In the genomic region with DNA sequence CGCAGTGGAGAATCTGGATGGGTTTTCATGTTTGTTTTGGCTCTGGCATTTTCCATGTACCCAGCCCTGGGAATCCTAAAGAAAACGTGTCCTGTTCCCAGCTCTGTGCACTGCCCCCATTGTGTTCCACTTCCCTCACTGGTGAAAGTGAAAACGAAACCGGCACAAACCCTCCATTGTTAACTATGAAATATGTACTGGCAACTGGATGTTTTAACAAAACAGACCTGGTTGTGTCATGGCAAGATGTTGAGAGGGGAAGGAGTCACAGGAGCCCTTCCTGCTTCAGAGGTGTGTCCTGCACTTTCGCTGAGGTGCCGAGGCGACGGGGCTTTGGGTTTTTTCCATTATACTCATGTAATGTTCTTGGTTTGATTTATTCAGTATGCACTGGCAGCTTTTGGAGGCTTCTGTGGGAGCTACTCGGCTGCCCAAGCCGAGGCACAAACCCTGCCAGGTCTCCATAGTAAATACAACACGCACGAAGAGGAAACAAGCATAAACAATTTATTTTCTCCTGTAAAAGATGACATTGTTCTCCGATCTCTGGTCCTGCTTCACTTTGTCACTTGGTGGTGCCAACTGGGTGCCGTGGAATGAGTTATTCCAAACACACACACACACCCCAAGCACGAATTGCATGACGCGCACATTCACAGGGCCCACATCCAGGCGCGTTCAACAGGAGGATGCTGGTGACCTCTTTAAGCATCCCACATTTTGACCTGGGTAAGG, we compare ENCODE assay signal across 8 cellular contexts.
DNase-seq lines count a peak whose midpoint lies in the region; ATAC-seq and TF ChIP-seq lines count a peak whose summit lies in the region.

No MANE protein-coding gene starts in this region.

- H3K36me3 ChIP-seq in SK-N-SH (replicated peaks in 1 of 2; ENCODE audit: control insufficient read depth in 1 of 2, insufficient read depth in 2 of 2, low read length in 1 of 2), result peaks cover 34 to 65% of the 10 kb centered on the region in 2 experiments
- no peaks in the 10 kb centered on the region for H3K36me3 ChIP-seq in ascending aorta

- H4K20me1 ChIP-seq in SK-N-SH (ENCODE audit: insufficient read depth), result no peaks in the 10 kb centered on the region

- WGBS in SK-N-SH (ENCODE audit: low lambda C conversion rate), result 95% methylated on average over 19 of the region's 19 CpGs

- H3K4me3 ChIP-seq in SK-N-SH (ENCODE audit: low read depth in 2 of 2, low read length in 1 of 2) (no peak overlapping the region), ascending aorta (peak overlapping the region; percentile 61 to 71)

- no peaks in the 10 kb centered on the region for H3K9me2 ChIP-seq in SK-N-SH

- peaks cover 100% of the 10 kb centered on the region for H3K79me2 ChIP-seq in SK-N-SH (ENCODE audit: insufficient read depth)

- intact Hi-C loops in ascending aorta (cut with DNase I), result loop anchor here (2.0 to 5.0 kb wide), 4 partner anchors 44 to 115 kb away; no protein-coding TSS in a partner anchor

- ATAC-seq in GM18870 (IDR thresholded peaks at IDR 0.05; ENCODE audit: unreplicated experiment), result peak; percentile 43
- peak; percentile 49 for ATAC-seq in HG03280 (IDR thresholded peaks at IDR 0.05; ENCODE audit: unreplicated experiment)

- TF ChIP-seq CTCF in SK-N-SH (IDR thresholded peaks at IDR 0.05) (no peak), ascending aorta (IDR thresholded peaks at IDR 0.05) (no peak)

- H3K27ac ChIP-seq in SK-N-SH (ENCODE audit: low read depth in 2 of 2, low read length in 1 of 2) (peak overlapping the region in 1 of 2 experiments; percentile 36; a peak in 2 of 4 replicates), ascending aorta (peak overlapping the region; percentile 91 to 92)

- no peak overlapping the region for H2AFZ ChIP-seq in SK-N-SH (ENCODE audit: low read depth)

- DNase-seq in SK-N-SH, result no peak
- peak in 1 of 2 donors; percentile 81 for DNase-seq in ascending aorta (ENCODE audit: low spot score in 2 of 2)
- DNase-seq in kidney glomerular epithelial cell (lab: John Stamatoyannopoulos, UW), result peak; percentile 42
- DNase-seq in stimulated activated CD4-positive, alpha-beta T cell treated with anti-CD3 and anti-CD28 coated beads, Interleukin-1b, Interleukin-23, amount 100 ng/mL, for 48 hours, result peak; percentile 83
- no peak for DNase-seq in NCI-H1048 (lab: John Stamatoyannopoulos, UW)
- DNase-seq in NCI-H1694 treated with DMSO at 0.1 percent for 48 hours (lab: John Stamatoyannopoulos, UW), result no peak

- CTCF ChIA-PET in SK-N-SH (lab: Yijun Ruan, JAX), result interaction anchor here (1.2 to 1.4 kb wide), 3 partner anchors 9 to 115 kb away, joined by 3 to 4 read pairs (median 3); no protein-coding TSS in a partner anchor

- peak overlapping the region; percentile 4; the same call in 1 of the 2 replicates for H3K4me2 ChIP-seq in SK-N-SH

- no peak for TF ChIP-seq EP300 in SK-N-SH (IDR thresholded peaks at IDR 0.05; ENCODE audit: borderline replicate concordance in 1 of 2, low read depth in 1 of 2, low read length in 1 of 2)

- H3K9me3 ChIP-seq in SK-N-SH (no peaks in the 10 kb centered on the region), ascending aorta (no peaks in the 10 kb centered on the region)

- POLR2A ChIA-PET in SK-N-SH (lab: Yijun Ruan, JAX), result no interaction called here

- H3K4me1 ChIP-seq in SK-N-SH (ENCODE audit: control insufficient read depth in 1 of 2, insufficient read depth in 2 of 2, low read depth in 1 of 2, low read length in 1 of 2), result peaks cover 0 to 17% of the 10 kb centered on the region in 2 experiments; a peak in 2 of 4 replicates
- H3K4me1 ChIP-seq in ascending aorta, result peaks cover 4 to 14% of the 10 kb centered on the region in 2 donors

- H3K27me3 ChIP-seq in SK-N-SH (ENCODE audit: insufficient read depth) (no peaks in the 10 kb centered on the region), ascending aorta (no peaks in the 10 kb centered on the region)

- no peak overlapping the region for H3K9ac ChIP-seq in SK-N-SH

- peaks cover 8% of the 10 kb centered on the region for H3F3A ChIP-seq in SK-N-SH (replicated peaks; ENCODE audit: insufficient read depth)

- no peak for TF ChIP-seq RAD21 in SK-N-SH (IDR thresholded peaks at IDR 0.05; ENCODE audit: low read length)

TF ChIP-seq in SK-N-SH, 30 proteins besides CTCF, POLR2A, EP300 and RAD21:
- no peak for TF ChIP-seq FOSL2 (IDR thresholded peaks at IDR 0.05; ENCODE audit: borderline replicate concordance, low read depth)

Comparison
In these comparisons a context has a peak if more than half of its experiments do, and no peak if none do; other contexts are left out.
1. DNase-seq: peak in kidney glomerular epithelial cell (single experiment) and stimulated activated CD4-positive, alpha-beta T cell treated with anti-CD3 and anti-CD28 coated beads, Interleukin-1b, Interleukin-23, amount 100 ng/mL, for 48 hours (single experiment); none in SK-N-SH (single experiment), NCI-H1048 (single experiment) and NCI-H1694 treated with DMSO at 0.1 percent for 48 hours (single experiment).
2. H3K4me3 ChIP-seq: peak in ascending aorta (2 of 2); none in SK-N-SH (0 of 2).